Comparison of ENCODE assay signal across 22 cellular contexts in genomic region chr10:94285271-94285670, GRCh38.
DNase-seq lines count a peak whose midpoint lies in the region; FAIRE-seq and TF ChIP-seq lines count a peak whose summit lies in the region.
"Had no signal": no experiment of that assay in that cellular context is flagged by ENCODE, and none has a peak within 500 bp of the region (broad histone marks: within the 10 kb centered on the region; RNA-seq: fewer than 3 reads in every experiment).

No MANE protein-coding gene starts in this region.

- H3K27ac Mint-ChIP-seq in activated CD4-positive, alpha-beta memory T cell treated with anti-CD3 and anti-CD28 coated beads, Interleukin-2, amount 10 ng/mL, durations not matched to agents 7 days and 5 days: peak overlapping the region; percentile 5
- H3K27ac Mint-ChIP-seq in activated CD4-positive, alpha-beta memory T cell treated with anti-CD3 and anti-CD28 coated beads for 36 hours: no peak overlapping the region
- H3K27ac Mint-ChIP-seq: CD4-positive, alpha-beta T cell; IgD-negative memory B cell had no signal

- peaks cover 0 to 8% (median 6%) of the 10 kb centered on the region in 4 experiments; a peak in 4 of 7 replicates for H3K4me1 ChIP-seq in H1 (replicated peaks in 1 of 4; ENCODE audit: control insufficient read depth in 3 of 4, insufficient read depth in 4 of 4, low read length in 3 of 4)
- no peaks in the 10 kb centered on the region for H3K4me1 ChIP-seq in trophoblast cell (ENCODE audit: control insufficient read depth in 1 of 2, insufficient read depth in 2 of 2, low read length in 2 of 2)
- H3K4me1 ChIP-seq: A549, HAP-1 had no signal

- H2BK120ac ChIP-seq in H1 (replicated peaks; ENCODE audit: low read depth, low read length) (no peak overlapping the region), trophoblast cell (ENCODE audit: insufficient read depth, low read length, poor library complexity) (no peak overlapping the region)

- H4K5ac ChIP-seq in H1 (ENCODE audit: insufficient read length, low read depth, low read length): no peak overlapping the region

- POLR2A ChIA-PET in activated CD4-positive, alpha-beta memory T cell treated with anti-CD3 and anti-CD28 coated beads, Interleukin-2, amount 10 ng/mL, durations not matched to agents 7 days and 5 days (lab: Charles Lee): no interaction called here
- POLR2A ChIA-PET in activated CD4-positive, alpha-beta memory T cell treated with anti-CD3 and anti-CD28 coated beads for 36 hours (lab: Charles Lee): no interaction called here
- POLR2A ChIA-PET in H1 (lab: Charles Lee; ENCODE audit: partially characterized antibody): no interaction called here

- peaks cover 31% of the 10 kb centered on the region for H3K27me3 Mint-ChIP-seq in activated CD4-positive, alpha-beta memory T cell treated with anti-CD3 and anti-CD28 coated beads, Interleukin-2, amount 10 ng/mL, durations not matched to agents 7 days and 5 days
- H3K27me3 Mint-ChIP-seq in activated CD4-positive, alpha-beta memory T cell treated with anti-CD3 and anti-CD28 coated beads for 36 hours: peaks cover 11% of the 10 kb centered on the region

- no peak overlapping the region for H3K4ac ChIP-seq in H1 (replicated peaks; ENCODE audit: insufficient read length, low read depth, low read length)
- H3K4ac ChIP-seq in trophoblast cell (ENCODE audit: low read depth, low read length): no peak overlapping the region

- intact Hi-C loops in activated CD4-positive, alpha-beta memory T cell treated with anti-CD3 and anti-CD28 coated beads for 36 hours (cut with micrococcal nuclease): no loop called here

- H3K23ac ChIP-seq in H1 (ENCODE audit: insufficient read length) (no peak overlapping the region), trophoblast cell (ENCODE audit: low read length) (no peak overlapping the region)

- H3K18ac ChIP-seq in H1 (ENCODE audit: extremely low read depth, low read length): no peak overlapping the region
- H3K18ac ChIP-seq in trophoblast cell (ENCODE audit: low read length): no peak overlapping the region

- H2BK5ac ChIP-seq in H1 (ENCODE audit: low read depth, low read length) (no peak overlapping the region), trophoblast cell (ENCODE audit: low read depth, low read length, poor library complexity) (no peak overlapping the region)

- H3K14ac ChIP-seq in H1 (ENCODE audit: insufficient read length): no peak overlapping the region
- H3K14ac ChIP-seq in trophoblast cell (ENCODE audit: low read length): no peak overlapping the region

- H3K4me1 Mint-ChIP-seq in activated CD4-positive, alpha-beta memory T cell treated with anti-CD3 and anti-CD28 coated beads, Interleukin-2, amount 10 ng/mL, durations not matched to agents 7 days and 5 days: peaks cover 32% of the 10 kb centered on the region
- H3K4me1 Mint-ChIP-seq in activated CD4-positive, alpha-beta memory T cell treated with anti-CD3 and anti-CD28 coated beads for 36 hours (ENCODE audit: low read depth): no peaks in the 10 kb centered on the region

- H4K8ac ChIP-seq in H1 (ENCODE audit: extremely low read depth, insufficient read depth, low read length): no peak overlapping the region
- no peak overlapping the region for H4K8ac ChIP-seq in trophoblast cell (ENCODE audit: low read depth, low read length)

- H3K79me1 ChIP-seq in H1 (ENCODE audit: low read depth, low read length): no peaks in the 10 kb centered on the region
- no peaks in the 10 kb centered on the region for H3K79me1 ChIP-seq in trophoblast cell (ENCODE audit: low read length)

- H2BK15ac ChIP-seq in H1 (ENCODE audit: low read length): no peak overlapping the region

- H3K27ac ChIP-seq in H1 (ENCODE audit: low read depth, low read length) (no peak overlapping the region), trophoblast cell (ENCODE audit: low read depth, low read length) (no peak overlapping the region)
- H3K27ac ChIP-seq: 22Rv1, A549, C4-2B, GM23248, HL-60 had no signal

- no peak for TF ChIP-seq POLR2A in H1 (IDR thresholded peaks at IDR 0.05; ENCODE audit: control extremely low read depth in 1 of 2, low read depth in 2 of 2, low read length in 2 of 2)

- no peak overlapping the region for H2BK12ac ChIP-seq in H1 (ENCODE audit: low read depth, low read length)
- H2BK12ac ChIP-seq in trophoblast cell (ENCODE audit: low read length): no peak overlapping the region

- no peak overlapping the region for H3K4me2 ChIP-seq in H1 (ENCODE audit: insufficient read depth in 1 of 2, low read depth in 2 of 2, low read length in 2 of 2)
- no peak overlapping the region for H3K4me2 ChIP-seq in trophoblast cell (ENCODE audit: low read length)
- H3K4me2 ChIP-seq: A549 had no signal

- H2AK5ac ChIP-seq in H1 (ENCODE audit: low read depth, low read length) (no peak overlapping the region), trophoblast cell (ENCODE audit: low read length) (no peak overlapping the region)

- H4K91ac ChIP-seq in H1 (replicated peaks; ENCODE audit: insufficient read length, low read length): no peak overlapping the region
- H4K91ac ChIP-seq in trophoblast cell (ENCODE audit: low read depth, low read length): no peak overlapping the region

- FAIRE-seq in H1 (lab: Jason Lieb, UNC): no peak
- no peak for FAIRE-seq in RCC 7860 (lab: Jason Lieb, UNC)
- FAIRE-seq: A549, GM12892, GM18507 had no signal

- 0 out of 2 replicates have a peak overlapping the region, but pooled peaks have one; percentile 40 for H2AFZ ChIP-seq in H1 (ENCODE audit: low read length)
- H2AFZ ChIP-seq in trophoblast cell (ENCODE audit: insufficient read depth, low read length, poor library complexity): no peak overlapping the region
- H2AFZ ChIP-seq: GM23248 had no signal

- H3K56ac ChIP-seq in H1 (replicated peaks; ENCODE audit: insufficient read length, low read depth, low read length): no peak overlapping the region

- WGBS in H1 (ENCODE audit: extremely low coverage in 1 of 2, insufficient coverage in 1 of 2, insufficient read length in 1 of 2, insufficient replicate concordance in 2 of 2, low coverage in 1 of 2, low lambda C conversion rate in 2 of 2, missing lambda C conversion rate in 1 of 2), 2 experiments: 88% methylated on average over 7 of the region's 7 CpGs; no CpG with 5 or more reads in 1 of the 2 experiments
- no CpG with 5 or more reads among the region's 7 CpGs for WGBS in trophoblast cell (ENCODE audit: extremely low coverage, insufficient coverage, insufficient read length)

- DNase-seq in activated CD4-positive, alpha-beta memory T cell treated with anti-CD3 and anti-CD28 coated beads, Interleukin-2, amount 10 ng/mL, durations not matched to agents 7 days and 5 days: no peak
- DNase-seq in activated CD4-positive, alpha-beta memory T cell treated with anti-CD3 and anti-CD28 coated beads for 36 hours: no peak
- no peak for DNase-seq in H1 (ENCODE audit: low read depth in 1 of 2, low spot score in 2 of 2)
- peak; percentile 59 to 94 for DNase-seq in trophoblast cell
- DNase-seq in NCI-H2029 (lab: John Stamatoyannopoulos, UW): no peak
- DNase-seq in RCC 7860 (ENCODE audit: low spot score): no peak
- DNase-seq in MG63: no peak
- DNase-seq: AML-193; CD4-positive, alpha-beta T cell; DMS153; DMS79; GDM1; GM23248; KBM-7 had no signal

- no peaks in the 10 kb centered on the region for H3K9me3 Mint-ChIP-seq in activated CD4-positive, alpha-beta memory T cell treated with anti-CD3 and anti-CD28 coated beads, Interleukin-2, amount 10 ng/mL, durations not matched to agents 7 days and 5 days
- no peaks in the 10 kb centered on the region for H3K9me3 Mint-ChIP-seq in activated CD4-positive, alpha-beta memory T cell treated with anti-CD3 and anti-CD28 coated beads for 36 hours
- H3K9me3 Mint-ChIP-seq: CD4-positive, alpha-beta T cell; IgD-negative memory B cell had no signal

- CTCF ChIA-PET in activated CD4-positive, alpha-beta memory T cell treated with anti-CD3 and anti-CD28 coated beads, Interleukin-2, amount 10 ng/mL, durations not matched to agents 7 days and 5 days (lab: Charles Lee): interaction anchor here (2.7 kb wide), 1 partner anchor 35 kb away, joined by 11 read pairs; no protein-coding TSS in a partner anchor
- CTCF ChIA-PET in activated CD4-positive, alpha-beta memory T cell treated with anti-CD3 and anti-CD28 coated beads for 36 hours (lab: Charles Lee): no interaction called here
- CTCF ChIA-PET in H1 (lab: Charles Lee; ENCODE audit: partially characterized antibody): interaction anchor here (0.7 to 2.7 kb wide), 5 partner anchors 9 to 469 kb away, joined by 3 to 12 read pairs (median 3); no protein-coding TSS in a partner anchor

- H3K36me3 ChIP-seq in H1 (ENCODE audit: control insufficient read depth in 2 of 4, insufficient read depth in 4 of 4, low read length in 3 of 4) (no peaks in the 10 kb centered on the region), trophoblast cell (ENCODE audit: control insufficient read depth in 1 of 2, insufficient read depth in 2 of 2, low read length in 2 of 2) (no peaks in the 10 kb centered on the region), MG63 (no peaks in the 10 kb centered on the region; the same call in 1 of the 2 replicates)
- H3K36me3 ChIP-seq: HAP-1 had no signal

- H3K4me3 Mint-ChIP-seq in activated CD4-positive, alpha-beta memory T cell treated with anti-CD3 and anti-CD28 coated beads, Interleukin-2, amount 10 ng/mL, durations not matched to agents 7 days and 5 days: no peak overlapping the region
- H3K4me3 Mint-ChIP-seq in activated CD4-positive, alpha-beta memory T cell treated with anti-CD3 and anti-CD28 coated beads for 36 hours: no peak overlapping the region
- H3K4me3 Mint-ChIP-seq: CD4-positive, alpha-beta T cell; IgD-negative memory B cell had no signal

- no peak overlapping the region for H4K12ac ChIP-seq in trophoblast cell (ENCODE audit: low read depth, low read length)

- H3K9me3 ChIP-seq in H1 (ENCODE audit: insufficient read depth in 2 of 2, low read depth in 1 of 2, low read length in 1 of 2) (no peaks in the 10 kb centered on the region), trophoblast cell (ENCODE audit: insufficient read depth, low read depth, low read length) (no peaks in the 10 kb centered on the region), MG63 (no peaks in the 10 kb centered on the region)
- H3K9me3 ChIP-seq: A549, HAP-1 had no signal

- H4K20me1 ChIP-seq in H1 (replicated peaks in 1 of 2; ENCODE audit: control insufficient read depth in 1 of 2, insufficient read depth in 2 of 2, low read length in 2 of 2): no peaks in the 10 kb centered on the region

- no peak for TF ChIP-seq CTCF in H1 (IDR thresholded peaks at IDR 0.05; ENCODE audit: control extremely low read depth in 1 of 3, insufficient read depth in 1 of 3, low read depth in 1 of 3, low read length in 3 of 3)

- H3K79me2 ChIP-seq in H1 (ENCODE audit: control insufficient read depth in 1 of 2, insufficient read depth in 2 of 2, low read length in 2 of 2) (no peaks in the 10 kb centered on the region), trophoblast cell (ENCODE audit: control insufficient read depth, insufficient read depth, low read length, poor library complexity) (no peaks in the 10 kb centered on the region)

- no peaks in the 10 kb centered on the region for H3K27me3 ChIP-seq in H1 (replicated peaks in 1 of 4; ENCODE audit: control insufficient read depth in 3 of 4, extremely low read depth in 1 of 4, insufficient read depth in 3 of 4, low read length in 3 of 4)
- H3K27me3 ChIP-seq in trophoblast cell (ENCODE audit: insufficient read depth, low read length): no peaks in the 10 kb centered on the region
- H3K27me3 ChIP-seq in MG63: no peaks in the 10 kb centered on the region

- H3K23me2 ChIP-seq in H1 (ENCODE audit: low read depth, low read length): no peaks in the 10 kb centered on the region

- no peak overlapping the region for H2BK20ac ChIP-seq in H1 (ENCODE audit: low read length)

- H3K9ac ChIP-seq in H1 (replicated peaks in 1 of 4; ENCODE audit: extremely low read depth in 1 of 4, low read depth in 3 of 4, low read length in 3 of 4) (no peak overlapping the region), trophoblast cell (ENCODE audit: low read length) (no peak overlapping the region)
- H3K9ac ChIP-seq: GM23248 had no signal

- H3K36me3 Mint-ChIP-seq in activated CD4-positive, alpha-beta memory T cell treated with anti-CD3 and anti-CD28 coated beads, Interleukin-2, amount 10 ng/mL, durations not matched to agents 7 days and 5 days (ENCODE audit: low read depth): peaks cover 3% of the 10 kb centered on the region
- H3K36me3 Mint-ChIP-seq in activated CD4-positive, alpha-beta memory T cell treated with anti-CD3 and anti-CD28 coated beads for 36 hours: no peaks in the 10 kb centered on the region
- H3K36me3 Mint-ChIP-seq: IgD-negative memory B cell had no signal

- TF ChIP-seq EP300 in H1 (IDR thresholded peaks at IDR 0.05; ENCODE audit: borderline replicate concordance in 1 of 2, low read depth in 2 of 2, low read length in 2 of 2): no peak

- H3K4me3 ChIP-seq in H1 (ENCODE audit: extremely low read depth in 1 of 4, insufficient read depth in 2 of 4, low read depth in 3 of 4, low read length in 4 of 4) (no peak overlapping the region), trophoblast cell (ENCODE audit: low read depth, low read length) (no peak overlapping the region), MG63 (no peak overlapping the region)
- H3K4me3 ChIP-seq: A549, GM23248, HAP-1 had no signal

- no peak for TF ChIP-seq RAD21 in H1 (IDR thresholded peaks at IDR 0.05 in 1 of 2, conservative IDR thresholded peaks at IDR 0.05 in 1 of 2; ENCODE audit: low read depth in 2 of 2, low read length in 2 of 2)

Comparison
In these comparisons a context has a peak if more than half of its experiments do, and no peak if none do; other contexts are left out.
1. DNase-seq: peak in trophoblast cell (2 of 2); none in activated CD4-positive, alpha-beta memory T cell treated with anti-CD3 and anti-CD28 coated beads, Interleukin-2, amount 10 ng/mL, durations not matched to agents 7 days and 5 days (single experiment), activated CD4-positive, alpha-beta memory T cell treated with anti-CD3 and anti-CD28 coated beads for 36 hours (single experiment), H1 (0 of 2), NCI-H2029 (single experiment), RCC 7860 (single experiment) and MG63 (single experiment).